Comparison of ENCODE assay signal across 10 cellular contexts in the genomic region with DNA sequence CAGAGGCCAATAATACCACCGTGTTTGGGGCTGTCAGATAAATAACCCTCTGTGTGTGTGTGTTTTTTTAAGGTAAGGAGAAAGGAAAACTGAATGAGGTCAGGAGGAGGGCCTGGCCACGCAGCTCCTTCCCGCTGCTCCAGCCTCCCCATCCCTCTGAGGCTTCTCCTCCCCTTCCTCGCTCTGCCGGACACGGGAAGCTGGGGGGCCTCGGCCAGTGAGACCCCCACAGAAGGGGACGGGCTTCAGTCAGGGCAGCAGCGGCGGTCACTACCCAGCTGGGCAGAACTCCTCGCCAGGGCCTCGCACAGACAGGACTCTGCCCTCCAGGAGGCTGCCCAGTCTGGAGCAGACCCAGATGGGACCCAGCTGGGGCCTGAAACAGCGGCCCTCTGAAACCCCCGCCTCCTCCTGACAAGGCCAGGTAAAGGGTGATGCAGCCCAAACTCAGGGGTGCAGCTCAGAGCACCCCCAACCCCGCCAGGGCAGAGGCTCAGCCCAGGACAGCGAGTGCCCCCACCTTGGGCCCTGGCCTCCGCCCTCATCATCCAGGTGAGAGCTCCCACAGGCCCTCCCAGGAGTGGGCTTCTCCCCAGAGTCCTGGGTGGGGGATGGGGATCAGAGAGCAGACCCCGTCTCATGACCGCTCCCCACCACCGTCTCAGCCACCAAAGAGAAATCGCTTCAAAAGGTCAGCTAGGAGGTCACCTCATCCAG. TPM values are rescaled to one million over a fixed set of nuclear protein-coding genes. Genes with fewer than 3 reads are reported as not detected.
DNase-seq lines count a peak whose midpoint lies in the region; ATAC-seq and TF ChIP-seq lines count a peak whose summit lies in the region.
"Had no signal": no experiment of that assay in that cellular context is flagged by ENCODE, and none has a peak within 500 bp of the region (broad histone marks: within the 10 kb centered on the region; RNA-seq: fewer than 3 reads in every experiment).

No MANE protein-coding gene starts in this region.

- H3K9me3 Mint-ChIP-seq in CD14-positive monocyte = peaks cover 0 to 5% (median 3%) of the 10 kb centered on the region in 7 donors

- H3K4me1 Mint-ChIP-seq in CD14-positive monocyte = peaks cover 5% of the 10 kb centered on the region

- peaks cover 19% of the 10 kb centered on the region for H3K27me3 ChIP-seq in NT2/D1 (ENCODE audit: insufficient read depth, insufficient read length)
- peaks cover 0 to 81% (median 17%) of the 10 kb centered on the region in 4 donors for H3K27me3 ChIP-seq in esophagus squamous epithelium
- peaks cover 81% of the 10 kb centered on the region for H3K27me3 ChIP-seq in neutrophil

- no peak for TF ChIP-seq POLR2A in esophagus squamous epithelium (IDR thresholded peaks at IDR 0.05)

- no peak overlapping the region for H3K4me3 ChIP-seq in NT2/D1 (ENCODE audit: insufficient read length, low read depth)
- peak overlapping the region in 3 of 4 donors; percentile 33 to 62 (median 34) for H3K4me3 ChIP-seq in esophagus squamous epithelium
- peak overlapping the region; percentile 32 to 42 for H3K4me3 ChIP-seq in neutrophil (ENCODE audit: low read depth in 1 of 2, low read length in 1 of 2)

- no peaks in the 10 kb centered on the region for H3K36me3 Mint-ChIP-seq in CD14-positive monocyte

- peak overlapping the region; percentile 58 for H3K9ac ChIP-seq in NT2/D1 (ENCODE audit: insufficient read length, low read depth)

- H3K36me3 ChIP-seq in NT2/D1 (ENCODE audit: insufficient read depth, insufficient read length, low read length) (peaks cover 50% of the 10 kb centered on the region), esophagus squamous epithelium (no peaks in the 10 kb centered on the region), neutrophil (no peaks in the 10 kb centered on the region)

- WGBS in esophagus squamous epithelium, 2 donors = 2 to 60% methylated on average over 1 to 7 of the region's 21 CpGs

- H3K4me3 Mint-ChIP-seq in CD14-positive monocyte = peak overlapping the region; percentile 77 to 91

- H3K27ac Mint-ChIP-seq in CD14-positive monocyte = peak overlapping the region in 1 of 7 donors; percentile 31

- H3K9me3 ChIP-seq in NT2/D1 (ENCODE audit: insufficient read depth, low read length) = no peaks in the 10 kb centered on the region
- H3K9me3 ChIP-seq in esophagus squamous epithelium = no peaks in the 10 kb centered on the region
- no peaks in the 10 kb centered on the region for H3K9me3 ChIP-seq in neutrophil

- no peak overlapping the region for H3K27ac ChIP-seq in esophagus squamous epithelium
- H3K27ac ChIP-seq in neutrophil = no peak overlapping the region

- H3K4me1 ChIP-seq in NT2/D1 (ENCODE audit: insufficient read depth, insufficient read length) (peaks cover 30% of the 10 kb centered on the region), esophagus squamous epithelium (peaks cover 15 to 39% (median 29%) of the 10 kb centered on the region in 3 donors), neutrophil (ENCODE audit: control insufficient read depth in 1 of 2, insufficient read depth in 1 of 2, low read depth in 1 of 2, low read length in 1 of 2) (peaks cover 4 to 9% of the 10 kb centered on the region in 2 experiments)

- intact Hi-C loops in CD14-positive monocyte (cut with micrococcal nuclease) = loop anchor here (2.0 kb wide), 2 partner anchors 474 to 476 kb away; no protein-coding TSS in a partner anchor
- intact Hi-C loops in esophagus squamous epithelium (cut with DNase I) = no loop called here

- TF ChIP-seq CTCF in CD14-positive monocyte (IDR thresholded peaks at IDR 0.05) (peak; percentile 71), esophagus squamous epithelium (IDR thresholded peaks at IDR 0.05) (no peak), neutrophil (IDR thresholded peaks at IDR 0.05) (no peak)

- no peak for ATAC-seq in GM18868 (IDR thresholded peaks at IDR 0.05; ENCODE audit: unreplicated experiment)
- ATAC-seq in HG02885 (IDR thresholded peaks at IDR 0.05; ENCODE audit: poor library complexity, unreplicated experiment) = no peak

- peaks cover 39 to 64% (median 46%) of the 10 kb centered on the region in 3 donors for H3K27me3 Mint-ChIP-seq in CD14-positive monocyte (ENCODE audit: low read depth in 3 of 3)

- DNase-seq in CD14-positive monocyte (ENCODE audit: low spot score) = no peak
- DNase-seq in NT2/D1 (ENCODE audit: low read depth, low spot score) = no peak
- DNase-seq in esophagus squamous epithelium (lab: John Stamatoyannopoulos, UW) = no peak
- no peak for DNase-seq in activated effector memory CD4-positive, alpha-beta T cell treated with anti-CD3 and anti-CD28 coated beads, Interleukin-2, amount 50 U/mL, for 16 hours
- no peak for DNase-seq in OCI-M2 (lab: John Stamatoyannopoulos, UW; ENCODE audit: unreplicated experiment)
- DNase-seq: GF-D8, NCI-H2107 had no signal

RNA-seq across cellular contexts. Expression of gene EEF1A2, which starts 2.3 kb away (rescaled TPM):
- polyA plus RNA-seq in CD14-positive monocyte = not detected
- total RNA-seq in esophagus squamous epithelium = 1 to 10 TPM in 3 of 4 donors, under 1 TPM in 1; 0.44 to 3.1 (median 1.9) TPM

RNA-seq across cellular contexts. Expression of gene PPDPF, which starts 24.0 kb away (rescaled TPM):
- 10 to 100 TPM; 13.4 to 26.1 TPM for polyA plus RNA-seq in CD14-positive monocyte
- 100 to 1,000 TPM; 142 to 613 (median 338) TPM for total RNA-seq in esophagus squamous epithelium

RNA-seq across cellular contexts. Expression of gene KCNQ2, which starts 24.1 kb away (rescaled TPM):
- polyA plus RNA-seq in CD14-positive monocyte = not detected
- total RNA-seq in esophagus squamous epithelium = not detected

RNA-seq across cellular contexts. Expression of gene PTK6, which starts 40.6 kb away (rescaled TPM):
- 1 to 10 TPM in 1 of 2 donors, under 1 TPM in 1; 0.66 to 1.5 TPM for polyA plus RNA-seq in CD14-positive monocyte
- total RNA-seq in esophagus squamous epithelium = 100 to 1,000 TPM in 1 of 4 donors, 10 to 100 TPM in 3; 40.8 to 133 (median 49.7) TPM

RNA-seq across cellular contexts. Expression of gene SRMS, which starts 51.0 kb away (rescaled TPM):
- not detected for polyA plus RNA-seq in CD14-positive monocyte
- total RNA-seq in esophagus squamous epithelium = not detected
